Comparison of ENCODE assay signal across 10 cellular contexts in genomic region chr11:44315947-44316387, GRCh38. TPM values are rescaled to one million over a fixed set of nuclear protein-coding genes. Genes with fewer than 3 reads are reported as not detected.
A peak's percentile ranks its signal among the peaks of the same experiment; 100 is the strongest.
DNase-seq lines count a peak whose midpoint lies in the region; ATAC-seq, FAIRE-seq and TF ChIP-seq lines count a peak whose summit lies in the region.
"Had no signal": no experiment of that assay in that cellular context is flagged by ENCODE, and none has a peak within 500 bp of the region (broad histone marks: within the 10 kb centered on the region; RNA-seq: fewer than 3 reads in every experiment).

No MANE protein-coding gene starts in this region.

- no peak overlapping the region for H3K4ac ChIP-seq in trophoblast cell (ENCODE audit: low read depth, low read length)

- FAIRE-seq in GM12892 (lab: Jason Lieb, UNC) = no peak

- peaks cover 8 to 13% of the 10 kb centered on the region in 2 experiments for H3K4me1 ChIP-seq in trophoblast cell (ENCODE audit: control insufficient read depth in 1 of 2, insufficient read depth in 2 of 2, low read length in 2 of 2)

- H3K9me3 ChIP-seq in trophoblast cell (ENCODE audit: insufficient read depth, low read depth, low read length) = peaks cover 17% of the 10 kb centered on the region

- no peak overlapping the region for H4K12ac ChIP-seq in trophoblast cell (ENCODE audit: low read depth, low read length)

- no peak overlapping the region for H4K8ac ChIP-seq in trophoblast cell (ENCODE audit: low read depth, low read length)

- H3K14ac ChIP-seq in trophoblast cell (ENCODE audit: low read length) = no peak overlapping the region

- no peak overlapping the region for H2BK5ac ChIP-seq in trophoblast cell (ENCODE audit: low read depth, low read length, poor library complexity)

- no peak overlapping the region for H4K91ac ChIP-seq in trophoblast cell (ENCODE audit: low read depth, low read length)

- no peaks in the 10 kb centered on the region for H3K36me3 ChIP-seq in trophoblast cell (ENCODE audit: control insufficient read depth in 1 of 2, insufficient read depth in 2 of 2, low read length in 2 of 2)

- H2AFZ ChIP-seq in trophoblast cell (ENCODE audit: insufficient read depth, low read length, poor library complexity) = no peak overlapping the region

- ATAC-seq in HG03139 (IDR thresholded peaks at IDR 0.05; ENCODE audit: unreplicated experiment) = no peak
- no peak for ATAC-seq in HG03521 (IDR thresholded peaks at IDR 0.05; ENCODE audit: unreplicated experiment)

- no CpG with 5 or more reads among the region's 43 CpGs for WGBS in trophoblast cell (ENCODE audit: extremely low coverage, insufficient coverage, insufficient read length)

- no peak overlapping the region for H2AK5ac ChIP-seq in trophoblast cell (ENCODE audit: low read length)

- DNase-seq in Daoy (ENCODE audit: low read depth) = peak; percentile 72
- peak; percentile 64 for DNase-seq in NCI-H69 (lab: John Stamatoyannopoulos, UW)
- peak; percentile 22 to 55 for DNase-seq in foreskin fibroblast
- peak in 1 of 2 donors; percentile 23 for DNase-seq in trophoblast cell
- DNase-seq in GM12892 (ENCODE audit: insufficient read length) = no peak
- no peak for DNase-seq in cerebellar cortex (ENCODE audit: low spot score)
- DNase-seq: substantia nigra had no signal

- no peaks in the 10 kb centered on the region for H3K79me2 ChIP-seq in trophoblast cell (ENCODE audit: control insufficient read depth, insufficient read depth, low read length, poor library complexity)

- H3K4me3 ChIP-seq in foreskin fibroblast (ENCODE audit: low read depth in 1 of 2, low read length in 2 of 2) (peak overlapping the region in 1 of 2 donors; percentile 18), trophoblast cell (ENCODE audit: low read depth, low read length) (peak overlapping the region; percentile 28)

- H3K18ac ChIP-seq in trophoblast cell (ENCODE audit: low read length) = no peak overlapping the region

- no peak overlapping the region for H2BK120ac ChIP-seq in trophoblast cell (ENCODE audit: insufficient read depth, low read length, poor library complexity)

- no peak overlapping the region for H3K23ac ChIP-seq in trophoblast cell (ENCODE audit: low read length)

- no peak overlapping the region for H3K9ac ChIP-seq in trophoblast cell (ENCODE audit: low read length)

- no peaks in the 10 kb centered on the region for H3K79me1 ChIP-seq in trophoblast cell (ENCODE audit: low read length)

- no peak overlapping the region for H3K27ac ChIP-seq in trophoblast cell (ENCODE audit: low read depth, low read length)
- H3K27ac ChIP-seq: HL-60 had no signal

- peak overlapping the region; percentile 72 for H3K4me2 ChIP-seq in trophoblast cell (ENCODE audit: low read length)

- TF ChIP-seq CTCF in foreskin fibroblast (IDR thresholded peaks at IDR 0.05; ENCODE audit: low read depth, low read length) = peak; percentile 15

- peaks cover 97% of the 10 kb centered on the region for H3K27me3 ChIP-seq in trophoblast cell (ENCODE audit: insufficient read depth, low read length)

- H2BK12ac ChIP-seq in trophoblast cell (ENCODE audit: low read length) = no peak overlapping the region

- no peak for TF ChIP-seq POLR2A in GM12892 (IDR thresholded peaks at IDR 0.05; ENCODE audit: low read depth, low read length)

RNA-seq across cellular contexts. Expression of gene ALX4, which starts 6.0 kb away (rescaled TPM):
- 0.39 and 1.5 TPM in 2 replicates for total RNA-seq in Daoy (2014; rRNA removed; shearing (Covaris generic))
- polyA plus RNA-seq in trophoblast cell (2013) = 0.49 and 0.53 TPM in 2 replicates
- polyA plus RNA-seq in GM12892 (2012; ENCODE audit: missing spikeins) = not detected

Comparison
In these comparisons a context has a peak if more than half of its experiments do, and no peak if none do; other contexts are left out.
1. DNase-seq: peak in Daoy (single experiment), NCI-H69 (single experiment) and foreskin fibroblast (2 of 2); none in GM12892 (single experiment) and cerebellar cortex (single experiment).